Comparison of ENCODE assay signal across 8 cellular contexts in the genomic region with DNA sequence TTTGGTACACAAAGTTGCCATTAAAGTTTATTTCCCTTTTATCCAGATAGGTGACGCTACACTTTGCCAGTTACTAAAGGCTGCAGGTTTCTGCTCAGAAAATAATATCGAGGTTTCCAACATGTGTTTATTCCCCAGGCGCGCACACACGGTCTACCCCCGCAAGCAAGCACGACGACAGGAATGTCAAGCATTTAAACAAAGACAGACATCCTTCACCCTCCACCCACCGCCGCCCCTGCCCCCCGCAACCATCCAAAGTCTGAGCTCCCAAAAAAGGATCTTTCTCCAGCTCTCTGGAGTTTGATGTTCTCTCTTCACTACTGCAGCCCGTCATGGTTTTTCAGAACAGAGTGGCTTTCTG. TPM values are rescaled to one million over a fixed set of nuclear protein-coding genes. Genes with fewer than 3 reads are reported as not detected.
DNase-seq lines count a peak whose midpoint lies in the region; ATAC-seq and TF ChIP-seq lines count a peak whose summit lies in the region.

No MANE protein-coding gene starts in this region.

- CTCF ChIA-PET in AG04449 (lab: Yijun Ruan, JAX): no interaction called here

- peaks cover 16% of the 10 kb centered on the region for H3K4me1 Mint-ChIP-seq in central memory CD8-positive, alpha-beta T cell
- peaks cover 30% of the 10 kb centered on the region for H3K4me1 Mint-ChIP-seq in mesothelial cell of epicardium

- H3K27ac Mint-ChIP-seq in central memory CD8-positive, alpha-beta T cell (ENCODE audit: low read depth): no peak overlapping the region
- peak overlapping the region; percentile 99 for H3K27ac Mint-ChIP-seq in mesothelial cell of epicardium

- TF ChIP-seq CTCF in AG04449 (IDR thresholded peaks at IDR 0.05; ENCODE audit: insufficient read depth, low read length, missing control alignments): no peak
- no peak for TF ChIP-seq CTCF in HFF-Myc (IDR thresholded peaks at IDR 0.05; ENCODE audit: low read depth, low read length, missing control alignments)
- TF ChIP-seq CTCF in mesothelial cell of epicardium (IDR thresholded peaks at IDR 0.05; ENCODE audit: unreplicated experiment): no peak

- H3K27me3 Mint-ChIP-seq in central memory CD8-positive, alpha-beta T cell: peaks cover 40% of the 10 kb centered on the region
- no peaks in the 10 kb centered on the region for H3K27me3 Mint-ChIP-seq in mesothelial cell of epicardium (ENCODE audit: low read depth)

- peaks cover 7% of the 10 kb centered on the region for H3K36me3 Mint-ChIP-seq in central memory CD8-positive, alpha-beta T cell (ENCODE audit: insufficient read depth)
- no peaks in the 10 kb centered on the region for H3K36me3 Mint-ChIP-seq in mesothelial cell of epicardium

- no peak for ATAC-seq in central memory CD8-positive, alpha-beta T cell (replicated peaks; ENCODE audit: extremely low read depth, poor library complexity, severe bottlenecking)
- ATAC-seq in HG02798 (IDR thresholded peaks at IDR 0.05; ENCODE audit: poor library complexity, unreplicated experiment) (no peak), GM19324 (IDR thresholded peaks at IDR 0.05; ENCODE audit: low FRiP score, unreplicated experiment) (no peak), GM18873 (IDR thresholded peaks at IDR 0.05; ENCODE audit: low FRiP score, unreplicated experiment) (no peak)
- ATAC-seq in activated CD4-positive, CD25-positive, alpha-beta regulatory T cell treated with anti-CD3 and anti-CD28 coated beads, Interleukin-2, amount 50 U/mL, for 24 hours: no peak

- peak overlapping the region; percentile 47 for H3K4me3 Mint-ChIP-seq in central memory CD8-positive, alpha-beta T cell
- H3K4me3 Mint-ChIP-seq in mesothelial cell of epicardium: peak overlapping the region; percentile 100

- POLR2A ChIA-PET in AG04449 (lab: Yijun Ruan, JAX): no interaction called here

- no peaks in the 10 kb centered on the region for H3K9me3 Mint-ChIP-seq in central memory CD8-positive, alpha-beta T cell
- no peaks in the 10 kb centered on the region for H3K9me3 Mint-ChIP-seq in mesothelial cell of epicardium

- H3K4me3 ChIP-seq in AG04449 (ENCODE audit: low read depth, low read length) (peak overlapping the region; percentile 60), HFF-Myc (replicated peaks; ENCODE audit: low read depth, low read length) (0 out of 2 replicates have a peak overlapping the region, but pooled peaks have one; percentile 32)

- DNase-seq in AG04449 (ENCODE audit: low read depth, low spot score) (no peak), HFF-Myc (ENCODE audit: extremely low read depth, low read depth) (no peak), mesothelial cell of epicardium (ENCODE audit: low spot score in 2 of 2, unreplicated experiment in 2 of 2) (peak in 1 of 2 experiments; percentile 49)
- DNase-seq in central memory CD8-positive, alpha-beta T cell (ENCODE audit: low spot score in 2 of 2): no peak

RNA-seq across cellular contexts. Expression of a gene that starts 1.3 kb away (rescaled TPM):
- total RNA-seq in mesothelial cell of epicardium: 74.3 to 78.8 TPM (median 76.7 TPM) in 3 replicates
